In genomic region chr3:28388978-28389377, GRCh38 we compare ENCODE assay signal across 7 cellular contexts.
"Had no signal": no experiment of that assay in that cellular context is flagged by ENCODE, and none has a peak within 500 bp of the region (broad histone marks: within the 10 kb centered on the region; RNA-seq: fewer than 3 reads in every experiment).

No MANE protein-coding gene starts in this region.

- H3K9ac ChIP-seq: GM23248 had no signal

- DNase-seq: GM23248, H9, HCEC 1CT, HFFc6, IMR-90, KG1 had no signal

- H3K27ac ChIP-seq: GM23248 had no signal

- ATAC-seq: K562 had no signal

- H3K4me1 Mint-ChIP-seq: H9 had no signal

- H2AFZ ChIP-seq: GM23248 had no signal

- H3K27ac Mint-ChIP-seq: H9, HFFc6 had no signal

- H3K4me3 Mint-ChIP-seq: H9, HFFc6 had no signal

- H3K4me3 ChIP-seq: GM23248, K562 had no signal
